2 cellular contexts compared by ENCODE assay signal in genomic region chr2:71950256-71951066, GRCh38.
TF ChIP-seq lines count a peak whose summit lies in the region.

No MANE protein-coding gene starts in this region.

TF ChIP-seq in H1, 55 proteins besides CTCF, POLR2A, EP300 and RAD21:
- TF ChIP-seq RXRA (IDR thresholded peaks at IDR 0.05; ENCODE audit: insufficient read depth, low read depth, low read length) (0 out of 2 replicates have a peak, but pooled peaks have one; percentile 12), KDM4A (IDR thresholded peaks at IDR 0.05; ENCODE audit: low read depth, low read length, severe bottlenecking) (no peak)

TF ChIP-seq in HEK293T, 16 proteins besides CTCF, POLR2A, EP300 and RAD21:
- TF ChIP-seq NFRKB (IDR thresholded peaks at IDR 0.05): no peak
- TF ChIP-seq ZNF384 (IDR thresholded peaks at IDR 0.05): no peak
- TF ChIP-seq FOXA1 (IDR thresholded peaks at IDR 0.05): no peak
- no peak for TF ChIP-seq BHLHE40 (IDR thresholded peaks at IDR 0.05; ENCODE audit: borderline replicate concordance)
- no peak for TF ChIP-seq PKNOX1 (IDR thresholded peaks at IDR 0.05)
- no peak for TF ChIP-seq TARDBP (IDR thresholded peaks at IDR 0.05)
- TF ChIP-seq FOXM1 (IDR thresholded peaks at IDR 0.05; ENCODE audit: borderline replicate concordance): no peak
- TF ChIP-seq LEF1 (IDR thresholded peaks at IDR 0.05; ENCODE audit: borderline replicate concordance): no peak
- no peak for TF ChIP-seq SP1 (IDR thresholded peaks at IDR 0.05)
- no peak for TF ChIP-seq ARNT (IDR thresholded peaks at IDR 0.05)
- no peak for TF ChIP-seq CTBP1 (IDR thresholded peaks at IDR 0.05; ENCODE audit: borderline replicate concordance)
